In genomic region chr7:92528958-92529264, GRCh38 we compare ENCODE assay signal across 8 cellular contexts. TPM values are rescaled to one million over a fixed set of nuclear protein-coding genes. Genes with fewer than 3 reads are reported as not detected.
DNase-seq lines count a peak whose midpoint lies in the region; ATAC-seq and TF ChIP-seq lines count a peak whose summit lies in the region.

No MANE protein-coding gene starts in this region.

- H3K4me3 Mint-ChIP-seq in IgD-negative memory B cell, result peak overlapping the region; percentile 87 to 97 (median 96)

- peak; percentile 1 for ATAC-seq in GM19328 (IDR thresholded peaks at IDR 0.05; ENCODE audit: unreplicated experiment)

- H3K27ac Mint-ChIP-seq in IgD-negative memory B cell, result peak overlapping the region; percentile 70 to 99 (median 84)

- no peak for TF ChIP-seq CTCF in neutrophil (IDR thresholded peaks at IDR 0.05)

- H3K4me1 ChIP-seq in duodenal mucosa (ENCODE audit: control insufficient read depth in 1 of 2, insufficient read depth in 2 of 2, low read length in 2 of 2) (peaks cover 16 to 18% of the 10 kb centered on the region in 2 donors), neutrophil (ENCODE audit: control insufficient read depth in 1 of 2, insufficient read depth in 1 of 2, low read depth in 1 of 2, low read length in 1 of 2) (peaks cover 20 to 21% of the 10 kb centered on the region in 2 experiments)

- peaks cover 19 to 31% (median 23%) of the 10 kb centered on the region in 3 donors for H3K4me1 Mint-ChIP-seq in IgD-negative memory B cell

- H3K9ac ChIP-seq in duodenal mucosa (ENCODE audit: low read depth in 1 of 2, low read length in 2 of 2), result peak overlapping the region; percentile 91 to 97

- H3K36me3 Mint-ChIP-seq in IgD-negative memory B cell, result peaks cover 5% of the 10 kb centered on the region

- H3K27me3 Mint-ChIP-seq in IgD-negative memory B cell, result no peaks in the 10 kb centered on the region

- no peaks in the 10 kb centered on the region for H3K9me3 Mint-ChIP-seq in IgD-negative memory B cell

- H3K27ac ChIP-seq in duodenal mucosa (ENCODE audit: low read depth, low read length) (peak overlapping the region; percentile 85), neutrophil (peak overlapping the region; percentile 90)

- no peaks in the 10 kb centered on the region for H3K27me3 ChIP-seq in duodenal mucosa (ENCODE audit: control insufficient read depth in 1 of 2, insufficient read depth in 2 of 2, low read length in 2 of 2)
- H3K27me3 ChIP-seq in neutrophil, result no peaks in the 10 kb centered on the region

- H3K36me3 ChIP-seq in duodenal mucosa (ENCODE audit: control insufficient read depth in 1 of 2, insufficient read depth in 2 of 2, low read length in 2 of 2) (peaks cover 21 to 32% of the 10 kb centered on the region in 2 donors), neutrophil (peaks cover 25% of the 10 kb centered on the region)

- intact Hi-C loops in posterior cingulate gyrus (cut with DNase I), result loop anchor here (2.0 kb wide), 2 partner anchors 62 to 80 kb away; partner anchors contain the start of gene FAM133B

- no peaks in the 10 kb centered on the region for H3K9me3 ChIP-seq in duodenal mucosa (ENCODE audit: control insufficient read depth in 1 of 2, low read length in 2 of 2)
- H3K9me3 ChIP-seq in neutrophil, result no peaks in the 10 kb centered on the region

- H3K4me3 ChIP-seq in duodenal mucosa (ENCODE audit: low read depth in 1 of 2, low read length in 2 of 2), result peak overlapping the region; percentile 99 to 100
- H3K4me3 ChIP-seq in neutrophil (ENCODE audit: low read depth in 1 of 2, low read length in 1 of 2), result peak overlapping the region; percentile 97 to 98

- no peak for DNase-seq in stimulated activated CD4-positive, alpha-beta T cell treated with anti-CD3 and anti-CD28 coated beads, Interleukin-2, amount 100 ng/mL, for 24 hours
- DNase-seq in C1 segment of cervical spinal cord (lab: John Stamatoyannopoulos, UW) (no peak), posterior cingulate gyrus (no peak), dedifferentiated amniotic fluid mesenchymal stem cell (ENCODE audit: extremely low spot score) (no peak)

RNA-seq across cellular contexts. Expression of gene RBM48, which starts 0.3 kb away (rescaled TPM):
- polyA plus RNA-seq in IgD-negative memory B cell, result 26.6 TPM

RNA-seq across cellular contexts. Expression of gene PEX1, which starts 0.6 kb away (rescaled TPM):
- 6.2 TPM for polyA plus RNA-seq in IgD-negative memory B cell

RNA-seq across cellular contexts. Expression of gene ERVW-1, which starts 51.2 kb away (rescaled TPM):
- polyA plus RNA-seq in IgD-negative memory B cell, result 0.06 TPM
